In the genomic region with DNA sequence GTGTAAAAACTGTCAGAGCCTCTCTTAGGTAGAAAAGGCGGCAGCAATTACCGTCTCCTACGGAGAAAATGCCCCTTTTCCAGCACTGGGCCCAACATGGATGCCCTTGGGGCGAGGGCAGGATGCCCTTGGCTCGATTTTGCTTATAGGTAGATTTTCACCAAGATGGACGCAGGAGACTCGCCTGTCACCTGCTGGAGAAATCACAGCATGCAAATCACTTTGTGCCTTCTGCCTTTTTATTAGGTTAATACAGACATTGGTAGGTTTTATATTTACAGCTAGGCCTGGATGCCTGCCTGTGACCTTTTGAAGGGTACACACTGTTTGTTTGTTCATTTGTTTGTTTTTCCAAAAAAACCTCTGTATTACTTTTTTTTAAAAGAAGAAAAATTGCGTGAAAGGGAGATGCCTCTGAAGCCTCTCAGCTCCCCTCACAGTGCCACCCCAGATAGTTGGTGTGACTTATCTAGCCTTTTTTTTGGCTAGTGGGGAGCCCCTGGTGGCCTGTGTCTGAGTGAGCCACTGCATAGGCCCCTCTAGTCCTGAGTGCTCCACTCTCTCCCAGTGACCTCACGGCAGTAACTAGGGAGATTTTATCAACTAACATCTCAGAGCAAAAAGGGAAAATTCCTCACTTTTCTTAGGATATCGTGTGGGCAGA, we compare ENCODE assay signal across 8 cellular contexts. TPM values are rescaled to one million over a fixed set of nuclear protein-coding genes. Genes with fewer than 3 reads are reported as not detected.
DNase-seq lines count a peak whose midpoint lies in the region; ATAC-seq lines count a peak whose summit lies in the region.

No MANE protein-coding gene starts in this region.

- H3K9me3 ChIP-seq in muscle layer of colon (ENCODE audit: low read length) = no peaks in the 10 kb centered on the region

- DNase-seq in A172 (ENCODE audit: low spot score) (peak; percentile 56), ELR (ENCODE audit: low read depth) (peak; percentile 76), NCI-H510A treated with DMSO at 0.1 percent for 48 hours (lab: John Stamatoyannopoulos, UW) (peak; percentile 42), GOT3 (lab: John Stamatoyannopoulos, UW) (no peak), mucosa of gallbladder (ENCODE audit: low spot score) (no peak)

- peaks cover 53% of the 10 kb centered on the region for H3K4me1 ChIP-seq in muscle layer of colon (ENCODE audit: insufficient read depth, low read length)

- no peak for ATAC-seq in HG03280 (IDR thresholded peaks at IDR 0.05; ENCODE audit: unreplicated experiment)

- H3K27me3 ChIP-seq in muscle layer of colon (ENCODE audit: control insufficient read depth in 1 of 2, insufficient read depth in 2 of 2, low read length in 2 of 2) = no peaks in the 10 kb centered on the region

- peak overlapping the region; percentile 96 for H3K9ac ChIP-seq in muscle layer of colon (ENCODE audit: low read length)

- H3K4me3 ChIP-seq in muscle layer of colon (ENCODE audit: low read depth in 1 of 2, low read length in 2 of 2) = peak overlapping the region; percentile 51 to 82

- H3K36me3 ChIP-seq in muscle layer of colon (ENCODE audit: insufficient read depth, low read length) = peaks cover 28% of the 10 kb centered on the region

- H3K27ac ChIP-seq in cingulate gyrus (ENCODE audit: low read depth, low read length) (peak overlapping the region; percentile 90), muscle layer of colon (ENCODE audit: low read depth, low read length) (peak overlapping the region; percentile 84)

RNA-seq across cellular contexts. Expression of a gene that starts 2.5 kb away (rescaled TPM):
- 44.8 and 60.1 TPM in 2 replicates for total RNA-seq in A172 (2014; rRNA removed; shearing (Covaris generic))
- total RNA-seq in mucosa of gallbladder = 739 TPM

Comparison
In these comparisons a context has a peak if more than half of its experiments do, and no peak if none do; other contexts are left out.
1. DNase-seq: peak in A172 (single experiment), ELR (single experiment) and NCI-H510A treated with DMSO at 0.1 percent for 48 hours (single experiment); none in GOT3 (single experiment) and mucosa of gallbladder (single experiment).
2. RNA of a gene that starts 2.5 kb away (total RNA-seq): 739 TPM in mucosa of gallbladder (single experiment); 44.8 to 60.1 TPM in A172; every median in the first group is over 10 times any median in the second.